ENCODE assay signal across 8 cellular contexts in the genomic region with DNA sequence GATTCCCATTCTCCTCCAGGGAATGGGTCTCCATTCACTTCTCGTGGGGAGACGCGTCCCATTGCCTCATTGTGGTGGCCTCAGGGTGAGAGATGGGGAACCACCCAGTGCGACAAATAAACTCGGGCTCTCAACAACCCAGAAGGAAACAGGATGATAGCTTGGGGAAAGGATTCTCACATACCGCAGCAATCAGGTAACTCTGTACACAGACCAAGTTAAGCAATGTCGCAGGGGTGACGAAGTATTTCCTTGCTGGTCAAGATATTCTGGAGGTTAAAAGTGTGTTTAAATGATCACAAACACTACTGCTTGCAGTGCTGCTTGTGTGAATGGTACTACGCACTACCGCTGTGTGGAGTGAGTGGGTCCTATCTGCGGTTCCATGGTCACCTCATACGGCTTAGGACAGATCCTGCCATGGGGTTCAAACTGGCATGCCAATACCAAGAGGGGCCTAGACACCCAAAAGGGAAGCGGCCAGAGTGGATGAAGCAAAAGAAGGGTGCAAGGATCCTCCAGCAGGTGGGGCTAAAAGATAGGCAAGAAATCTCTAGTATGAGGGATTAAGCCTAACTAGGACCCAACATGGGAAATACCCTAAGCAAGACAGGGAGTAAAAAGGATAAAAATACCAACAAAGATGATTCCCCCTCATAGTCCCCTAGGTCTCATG.
DNase-seq lines count a peak whose midpoint lies in the region; ATAC-seq and TF ChIP-seq lines count a peak whose summit lies in the region.

No MANE protein-coding gene starts in this region.

- H3K27ac Mint-ChIP-seq in activated naive CD4-positive, alpha-beta T cell treated with anti-CD3 and anti-CD28 coated beads, Interleukin-2, amount 50 U/mL, for 24 hours: peak overlapping the region; percentile 81

- DNase-seq in EH (ENCODE audit: low read depth) (peak; percentile 49), LNCaP clone FGC (ENCODE audit: low read depth) (no peak), SK-N-MC (ENCODE audit: low read depth, low spot score) (peak; percentile 39), right atrium auricular region (ENCODE audit: low spot score) (no peak), smooth muscle cell of the brain vasculature (ENCODE audit: low read depth, low spot score) (peak; percentile 7)

- H3K4me3 ChIP-seq in LNCaP clone FGC (ENCODE audit: low read depth, low read length) (no peak overlapping the region), SK-N-MC (no peak overlapping the region), right atrium auricular region (no peak overlapping the region)

- no peaks in the 10 kb centered on the region for H3K27me3 Mint-ChIP-seq in activated naive CD4-positive, alpha-beta T cell treated with anti-CD3 and anti-CD28 coated beads, Interleukin-2, amount 50 U/mL, for 24 hours

- no peaks in the 10 kb centered on the region for H3K9me3 Mint-ChIP-seq in activated naive CD4-positive, alpha-beta T cell treated with anti-CD3 and anti-CD28 coated beads, Interleukin-2, amount 50 U/mL, for 24 hours

- ATAC-seq in GM21619 (IDR thresholded peaks at IDR 0.05; ENCODE audit: unreplicated experiment): peak; percentile 77
- no peak for ATAC-seq in GM19452 (IDR thresholded peaks at IDR 0.05; ENCODE audit: unreplicated experiment)

- no peaks in the 10 kb centered on the region for H3K4me1 ChIP-seq in right atrium auricular region

- no peak overlapping the region for H3K9ac ChIP-seq in SK-N-MC (ENCODE audit: insufficient read length)

- no peak overlapping the region for H3K4me3 Mint-ChIP-seq in activated naive CD4-positive, alpha-beta T cell treated with anti-CD3 and anti-CD28 coated beads, Interleukin-2, amount 50 U/mL, for 24 hours

- no peaks in the 10 kb centered on the region for H3K36me3 ChIP-seq in SK-N-MC (ENCODE audit: insufficient read depth, low read length)
- H3K36me3 ChIP-seq in right atrium auricular region: no peaks in the 10 kb centered on the region

- no peaks in the 10 kb centered on the region for H3K36me3 Mint-ChIP-seq in activated naive CD4-positive, alpha-beta T cell treated with anti-CD3 and anti-CD28 coated beads, Interleukin-2, amount 50 U/mL, for 24 hours

- TF ChIP-seq CTCF in LNCaP clone FGC (IDR thresholded peaks at IDR 0.05; ENCODE audit: control insufficient read depth, extremely low read depth, insufficient read depth) (peak; percentile 79), right atrium auricular region (IDR thresholded peaks at IDR 0.05) (peak; percentile 40 to 68)

- H3K9me3 ChIP-seq in SK-N-MC (ENCODE audit: low read depth, low read length) (no peaks in the 10 kb centered on the region), right atrium auricular region (no peaks in the 10 kb centered on the region)

- H3K27me3 ChIP-seq in right atrium auricular region: no peaks in the 10 kb centered on the region

- no peak overlapping the region for H3K27ac ChIP-seq in SK-N-MC
- no peak overlapping the region for H3K27ac ChIP-seq in right atrium auricular region

- H3K4me1 Mint-ChIP-seq in activated naive CD4-positive, alpha-beta T cell treated with anti-CD3 and anti-CD28 coated beads, Interleukin-2, amount 50 U/mL, for 24 hours: peaks cover 19% of the 10 kb centered on the region

Comparison
In these comparisons a context has a peak if more than half of its experiments do, and no peak if none do; other contexts are left out.
1. DNase-seq: peak in EH (single experiment), SK-N-MC (single experiment) and smooth muscle cell of the brain vasculature (single experiment); none in LNCaP clone FGC (single experiment) and right atrium auricular region (single experiment).